Comparison of ENCODE assay signal across 8 cellular contexts in the genomic region with DNA sequence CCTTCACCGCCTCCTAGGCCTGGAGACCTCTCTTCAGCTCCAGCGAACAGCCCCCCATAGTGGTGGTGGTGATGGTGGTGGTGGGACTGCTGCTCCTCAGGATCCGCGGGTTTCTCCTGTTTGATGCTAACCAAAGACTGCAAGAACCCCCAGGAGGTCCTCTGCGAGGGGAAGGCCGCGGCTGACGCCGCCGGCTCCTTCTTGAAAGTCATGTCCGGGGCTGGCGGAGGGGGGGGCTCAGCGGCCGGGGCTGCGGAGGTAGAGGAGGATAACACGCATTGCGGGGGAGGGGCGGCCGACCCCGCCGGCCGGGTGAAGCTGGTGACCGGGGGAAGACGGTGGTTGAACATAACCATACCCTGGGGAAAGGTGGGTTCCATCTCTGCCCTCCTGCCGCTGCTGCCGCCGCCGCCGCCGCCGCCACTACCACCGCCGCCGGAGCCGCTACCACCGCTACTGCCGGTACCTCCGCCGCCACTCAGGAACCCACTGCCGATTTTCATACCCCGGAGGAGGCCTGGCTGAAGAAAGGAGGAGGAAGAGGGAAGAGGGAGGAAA. TPM values are rescaled to one million over a fixed set of nuclear protein-coding genes. Genes with fewer than 3 reads are reported as not detected.
A peak's percentile ranks its signal among the peaks of the same experiment; 100 is the strongest.
DNase-seq lines count a peak whose midpoint lies in the region; ATAC-seq and TF ChIP-seq lines count a peak whose summit lies in the region.

No MANE protein-coding gene starts in this region.

- TF ChIP-seq POLR2A in heart left ventricle (IDR thresholded peaks at IDR 0.05): no peak

- H3K27ac Mint-ChIP-seq in Calu3 (ENCODE audit: unreplicated experiment): peak overlapping the region; percentile 95

- ATAC-seq in GM21528 (IDR thresholded peaks at IDR 0.05; ENCODE audit: low FRiP score, unreplicated experiment) (peak; percentile 27), heart left ventricle (peak in 3 of 4 donors; percentile 14 to 51 (median 27))

- peak overlapping the region; percentile 71 to 92 (median 86) for H3K27ac ChIP-seq in heart left ventricle
- H3K27ac ChIP-seq in rectal smooth muscle tissue (ENCODE audit: low read depth, low read length): peak overlapping the region; percentile 76

- peak overlapping the region; percentile 96 for H3K4me3 ChIP-seq in Loucy (ENCODE audit: low read length, poor library complexity, severe bottlenecking)
- peak overlapping the region; percentile 61 to 97 (median 88) for H3K4me3 ChIP-seq in heart left ventricle
- H3K4me3 ChIP-seq in rectal smooth muscle tissue (ENCODE audit: low read length): peak overlapping the region; percentile 89

- DNase-seq in Calu3: no peak
- DNase-seq in activated gamma-delta T cell treated with anti-CD3 and anti-CD28 coated beads, Interleukin-2, amount 50 U/mL, for 16 hours (ENCODE audit: low read depth): peak; percentile 14
- peak in 4 of 5 donors; percentile 21 to 47 (median 40) for DNase-seq in heart left ventricle
- DNase-seq in superior temporal gyrus (ENCODE audit: extremely low spot score): no peak
- no peak for DNase-seq in NCI-H510A treated with DMSO at 0.1 percent for 48 hours (lab: John Stamatoyannopoulos, UW)

- H3K4me2 ChIP-seq in Loucy (ENCODE audit: low read depth, low read length, poor library complexity, severe bottlenecking): peak overlapping the region; percentile 79

- H3K9me2 ChIP-seq in Loucy (replicated peaks; ENCODE audit: low read depth, low read length): no peaks in the 10 kb centered on the region

- TF ChIP-seq CTCF in Calu3 (IDR thresholded peaks at IDR 0.05; ENCODE audit: unreplicated experiment) (no peak), Loucy (conservative IDR thresholded peaks at IDR 0.05; ENCODE audit: low read length) (peak; percentile 22; the same call in 1 of the 2 replicates), heart left ventricle (IDR thresholded peaks at IDR 0.05) (no peak)

- H3K36me3 ChIP-seq in Loucy (ENCODE audit: insufficient read depth, low read length): no peaks in the 10 kb centered on the region
- peaks cover 0 to 20% (median 3%) of the 10 kb centered on the region in 9 donors for H3K36me3 ChIP-seq in heart left ventricle
- no peaks in the 10 kb centered on the region for H3K36me3 ChIP-seq in rectal smooth muscle tissue (ENCODE audit: control insufficient read depth, insufficient read depth, low read length)

- H3K4me1 Mint-ChIP-seq in Calu3 (ENCODE audit: low read depth, unreplicated experiment): peaks cover 67% of the 10 kb centered on the region

- H3K27me3 Mint-ChIP-seq in Calu3 (ENCODE audit: unreplicated experiment): no peaks in the 10 kb centered on the region

- intact Hi-C loops in Calu3 (cut with micrococcal nuclease; ENCODE audit: unreplicated experiment): no loop called here
- intact Hi-C loops in heart left ventricle (cut with DNase I): no loop called here

- CTCF ChIA-PET in Calu3 (lab: Charles Lee): interaction anchor here (1.0 kb wide), 1 partner anchor 74 kb away, joined by 4 read pairs; no protein-coding TSS in a partner anchor

- peaks cover 51% of the 10 kb centered on the region for H3K36me3 Mint-ChIP-seq in Calu3 (ENCODE audit: insufficient read depth, unreplicated experiment)

- H3F3A ChIP-seq in Loucy (ENCODE audit: low read depth): 0 out of 2 replicates have a peak, but pooled peaks cover 5% of the 10 kb centered on the region

- WGBS in heart left ventricle, 4 donors: 0 to 4% (median 2%) methylated on average over 17 to 41 of the region's 41 CpGs

- peak overlapping the region; percentile 92 for H3K9ac ChIP-seq in Loucy (ENCODE audit: low read depth, low read length, poor library complexity, severe bottlenecking)
- H3K9ac ChIP-seq in rectal smooth muscle tissue (ENCODE audit: low read length): peak overlapping the region; percentile 51

- peak overlapping the region; percentile 99 for H2AFZ ChIP-seq in Loucy (ENCODE audit: low read length)

- peaks cover 48% of the 10 kb centered on the region for H4K20me1 ChIP-seq in Loucy (ENCODE audit: insufficient read depth, low read length, poor library complexity, severe bottlenecking)

- no peaks in the 10 kb centered on the region for H3K27me3 ChIP-seq in Loucy (ENCODE audit: insufficient read depth, low read length, poor library complexity, severe bottlenecking)
- H3K27me3 ChIP-seq in heart left ventricle: no peaks in the 10 kb centered on the region
- H3K27me3 ChIP-seq in rectal smooth muscle tissue (ENCODE audit: control insufficient read depth, insufficient read depth, low read length): no peaks in the 10 kb centered on the region

- no TSS peak for BruUV-seq in Calu3 (replicated peaks; lab: Mats Ljungman, UMichigan)

- H3K9me3 ChIP-seq in Loucy (ENCODE audit: insufficient read depth, low read depth, low read length) (no peaks in the 10 kb centered on the region), heart left ventricle (no peaks in the 10 kb centered on the region)

- peaks cover 44% of the 10 kb centered on the region for H3K4me1 ChIP-seq in Loucy (ENCODE audit: insufficient read depth, low read length, poor library complexity, severe bottlenecking)
- peaks cover 0 to 48% (median 38%) of the 10 kb centered on the region in 12 donors for H3K4me1 ChIP-seq in heart left ventricle
- H3K4me1 ChIP-seq in rectal smooth muscle tissue (ENCODE audit: control insufficient read depth, insufficient read depth, low read length): peaks cover 20% of the 10 kb centered on the region

- peaks cover 51% of the 10 kb centered on the region for H3K79me2 ChIP-seq in Loucy (ENCODE audit: insufficient read depth, low read length)

- no peaks in the 10 kb centered on the region for H3K9me3 Mint-ChIP-seq in Calu3 (ENCODE audit: low read depth, unreplicated experiment)

- peak overlapping the region; percentile 99 for H3K4me3 Mint-ChIP-seq in Calu3 (ENCODE audit: low read depth, unreplicated experiment)

RNA-seq across cellular contexts. Expression of a gene that starts 0.6 kb away (rescaled TPM):
- total RNA-seq in Calu3 (2022): 25.8 and 26.5 TPM in 2 replicates
- total RNA-seq in heart left ventricle: 10 to 100 TPM in 3 of 9 donors, 1 to 10 TPM in 6; 6.7 to 10.6 (median 9.1) TPM
- 1 to 10 TPM; 3.1 to 5.3 TPM for polyA plus RNA-seq in heart left ventricle

Comparison
In these comparisons a context has a peak if more than half of its experiments do, and no peak if none do; other contexts are left out.
1. DNase-seq: peak in activated gamma-delta T cell treated with anti-CD3 and anti-CD28 coated beads, Interleukin-2, amount 50 U/mL, for 16 hours (single experiment) and heart left ventricle (4 of 5); none in Calu3 (single experiment), superior temporal gyrus (single experiment) and NCI-H510A treated with DMSO at 0.1 percent for 48 hours (single experiment).
2. Peak in every context shown above with its lines, with median percentiles within 50 percentile points of each other: H3K4me3 ChIP-seq.